1 cellular context compared by ENCODE assay signal in the genomic region with DNA sequence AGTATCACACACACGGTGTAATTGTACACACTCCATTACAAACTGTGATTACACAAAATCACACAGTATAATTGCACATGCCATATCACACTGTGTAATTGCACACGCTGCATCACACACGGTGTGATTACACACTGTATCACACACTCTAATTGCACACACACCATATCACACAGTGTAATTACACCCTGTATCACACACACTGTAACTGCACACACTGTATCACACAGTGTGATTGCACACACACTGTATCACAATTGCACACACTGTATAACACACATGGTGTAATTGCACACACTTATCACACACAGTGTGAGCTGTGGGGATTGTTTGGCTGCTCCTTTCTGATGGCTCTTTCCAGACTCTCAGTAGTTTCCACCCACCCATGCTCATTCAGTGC.
TF ChIP-seq lines count a peak whose summit lies in the region.

No MANE protein-coding gene starts in this region.

TF ChIP-seq in GM12878, 131 proteins besides CTCF, POLR2A, EP300 and RAD21 (continued from another document):
- TF ChIP-seq, protein P1, sequence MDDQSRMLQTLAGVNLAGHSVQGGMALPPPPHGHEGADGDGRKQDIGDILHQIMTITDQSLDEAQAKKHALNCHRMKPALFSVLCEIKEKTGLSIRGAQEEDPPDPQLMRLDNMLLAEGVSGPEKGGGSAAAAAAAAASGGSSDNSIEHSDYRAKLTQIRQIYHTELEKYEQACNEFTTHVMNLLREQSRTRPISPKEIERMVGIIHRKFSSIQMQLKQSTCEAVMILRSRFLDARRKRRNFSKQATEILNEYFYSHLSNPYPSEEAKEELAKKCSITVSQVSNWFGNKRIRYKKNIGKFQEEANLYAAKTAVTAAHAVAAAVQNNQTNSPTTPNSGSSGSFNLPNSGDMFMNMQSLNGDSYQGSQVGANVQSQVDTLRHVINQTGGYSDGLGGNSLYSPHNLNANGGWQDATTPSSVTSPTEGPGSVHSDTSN (IDR thresholded peaks at IDR 0.05; ENCODE audit: insufficient replicate concordance, low read depth, low read length), result peak; percentile 34
- TF ChIP-seq SP1 (IDR thresholded peaks at IDR 0.05; ENCODE audit: low read depth, low read length) (no peak), ZZZ3 (IDR thresholded peaks at IDR 0.05; ENCODE audit: control insufficient read depth, insufficient read length, low read depth) (no peak), TCF3 (IDR thresholded peaks at IDR 0.05; ENCODE audit: borderline replicate concordance, insufficient read depth, low read depth, low read length) (0 out of 2 replicates have a peak, but pooled peaks have one; percentile 23), SREBF2 (IDR thresholded peaks at IDR 0.05; ENCODE audit: low read length) (no peak), RELA (IDR thresholded peaks at IDR 0.05; ENCODE audit: borderline replicate concordance, partially characterized antibody) (no peak)
- TF ChIP-seq, protein P2, sequence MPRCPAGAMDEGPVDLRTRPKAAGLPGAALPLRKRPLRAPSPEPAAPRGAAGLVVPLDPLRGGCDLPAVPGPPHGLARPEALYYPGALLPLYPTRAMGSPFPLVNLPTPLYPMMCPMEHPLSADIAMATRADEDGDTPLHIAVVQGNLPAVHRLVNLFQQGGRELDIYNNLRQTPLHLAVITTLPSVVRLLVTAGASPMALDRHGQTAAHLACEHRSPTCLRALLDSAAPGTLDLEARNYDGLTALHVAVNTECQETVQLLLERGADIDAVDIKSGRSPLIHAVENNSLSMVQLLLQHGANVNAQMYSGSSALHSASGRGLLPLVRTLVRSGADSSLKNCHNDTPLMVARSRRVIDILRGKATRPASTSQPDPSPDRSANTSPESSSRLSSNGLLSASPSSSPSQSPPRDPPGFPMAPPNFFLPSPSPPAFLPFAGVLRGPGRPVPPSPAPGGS (IDR thresholded peaks at IDR 0.05; ENCODE audit: borderline replicate concordance, insufficient read depth, low read depth, low read length, poor library complexity, severe bottlenecking), result peak; percentile 96
